8 cellular contexts compared by ENCODE assay signal in the genomic region with DNA sequence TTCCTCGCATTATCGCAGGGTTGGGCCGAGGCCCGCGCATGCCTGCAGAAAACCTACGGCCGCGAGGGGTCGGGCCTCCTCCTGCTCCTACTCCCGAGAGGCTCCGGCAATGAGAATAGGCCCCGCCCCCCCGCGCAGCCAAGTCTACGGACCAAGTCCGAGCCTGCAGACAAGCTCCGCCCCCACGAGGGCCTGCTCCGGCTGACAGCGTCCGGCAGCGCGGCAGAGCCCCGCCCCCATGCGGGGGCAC. TPM values are rescaled to one million over a fixed set of nuclear protein-coding genes. Genes with fewer than 3 reads are reported as not detected.
DNase-seq lines count a peak whose midpoint lies in the region; ATAC-seq and TF ChIP-seq lines count a peak whose summit lies in the region.

No MANE protein-coding gene starts in this region.

- peaks cover 33% of the 10 kb centered on the region for H3K4me1 ChIP-seq in HUES48 (ENCODE audit: control insufficient read depth, insufficient read depth, low read length)

- peak overlapping the region; percentile 100 for H3K27ac ChIP-seq in HUES48 (ENCODE audit: low read depth, low read length)

- no peaks in the 10 kb centered on the region for H3K9me3 ChIP-seq in HUES48 (ENCODE audit: control insufficient read depth, insufficient read depth, low read length)

- H3K4me3 Mint-ChIP-seq in endothelial cell (ENCODE audit: unreplicated experiment): peak overlapping the region; percentile 79

- no peaks in the 10 kb centered on the region for H3K9me3 Mint-ChIP-seq in endothelial cell (ENCODE audit: unreplicated experiment)

- peak overlapping the region; percentile 86 for H3K27ac Mint-ChIP-seq in endothelial cell (ENCODE audit: unreplicated experiment)

- DNase-seq in Ammon's horn (ENCODE audit: low spot score) (peak; percentile 100), NOMO-1 treated with dmso at 0.1 percent for 144 hours (lab: John Stamatoyannopoulos, UW; ENCODE audit: unreplicated experiment) (peak; percentile 100), activated T-cell treated with anti-CD3 and anti-CD28 coated beads for 1 hour (ENCODE audit: low read depth) (peak; percentile 99), endothelial cell (ENCODE audit: low spot score) (peak; percentile 99), mesenteric fat pad (ENCODE audit: low spot score) (peak; percentile 100)
- peak; percentile 99 to 100 for DNase-seq in stimulated activated CD8-positive, alpha-beta memory T cell treated with anti-CD3 and anti-CD28 coated beads, Interleukin-15, amount 100 ng/mL, for 4 hours (ENCODE audit: low read depth in 2 of 2)

- peaks cover 11% of the 10 kb centered on the region for H3K27me3 Mint-ChIP-seq in endothelial cell (ENCODE audit: unreplicated experiment)

- no peaks in the 10 kb centered on the region for H3K36me3 ChIP-seq in HUES48 (ENCODE audit: control insufficient read depth, insufficient read depth, low read length)

- ATAC-seq in GM19351 (IDR thresholded peaks at IDR 0.05; ENCODE audit: unreplicated experiment): peak; percentile 70

- peaks cover 56% of the 10 kb centered on the region for H3K4me1 Mint-ChIP-seq in endothelial cell (ENCODE audit: unreplicated experiment)

- no peaks in the 10 kb centered on the region for H3K27me3 ChIP-seq in HUES48 (ENCODE audit: control insufficient read depth, insufficient read depth, low read length)

- H3K9ac ChIP-seq in HUES48 (ENCODE audit: low read depth, low read length): peak overlapping the region; percentile 93; the same call in 1 of the 2 replicates

- peaks cover 8% of the 10 kb centered on the region for H3K36me3 Mint-ChIP-seq in endothelial cell (ENCODE audit: low read depth, unreplicated experiment)

- H3K4me3 ChIP-seq in HUES48 (ENCODE audit: low read depth, low read length): peak overlapping the region; percentile 82; the same call in 1 of the 2 replicates

- TF ChIP-seq CTCF in endothelial cell (IDR thresholded peaks at IDR 0.05; ENCODE audit: unreplicated experiment): no peak

RNA-seq across cellular contexts. Expression of a gene that starts 3.1 kb away (rescaled TPM):
- total RNA-seq in endothelial cell (ENCODE audit: unreplicated experiment): 49.0 TPM
- 39.2 TPM for total RNA-seq in mesenteric fat pad

RNA-seq across cellular contexts. Expression of a gene that starts 5.6 kb away (rescaled TPM):
- 308 TPM for total RNA-seq in endothelial cell (ENCODE audit: unreplicated experiment)
- 51.5 TPM for total RNA-seq in mesenteric fat pad

RNA-seq across cellular contexts. Expression of a gene that starts 11.5 kb away (rescaled TPM):
- 42.2 TPM for total RNA-seq in endothelial cell (ENCODE audit: unreplicated experiment)
- 5.7 TPM for total RNA-seq in mesenteric fat pad

RNA-seq across cellular contexts. Expression of a gene that starts 17.4 kb away (rescaled TPM):
- total RNA-seq in endothelial cell (ENCODE audit: unreplicated experiment): 44.4 TPM
- total RNA-seq in mesenteric fat pad: 32.3 TPM

RNA-seq across cellular contexts. Expression of a gene that starts 19.7 kb away (rescaled TPM):
- total RNA-seq in endothelial cell (ENCODE audit: unreplicated experiment) (93.3 TPM), mesenteric fat pad (39.9 TPM)

Comparison
In these comparisons a context has a peak if more than half of its experiments do, and no peak if none do; other contexts are left out.
1. Peak in every context shown above with its lines: DNase-seq, ATAC-seq, H3K4me3 ChIP-seq and H3K27ac ChIP-seq.